Comparison of ENCODE assay signal across 1 cellular context in genomic region chr18:13540783-13541182, GRCh38.
TF ChIP-seq lines count a peak whose summit lies in the region.

No MANE protein-coding gene starts in this region.

TF ChIP-seq in HepG2, 621 proteins besides CTCF, POLR2A, EP300 and RAD21 (continued from another document):
- TF ChIP-seq, protein P1, sequence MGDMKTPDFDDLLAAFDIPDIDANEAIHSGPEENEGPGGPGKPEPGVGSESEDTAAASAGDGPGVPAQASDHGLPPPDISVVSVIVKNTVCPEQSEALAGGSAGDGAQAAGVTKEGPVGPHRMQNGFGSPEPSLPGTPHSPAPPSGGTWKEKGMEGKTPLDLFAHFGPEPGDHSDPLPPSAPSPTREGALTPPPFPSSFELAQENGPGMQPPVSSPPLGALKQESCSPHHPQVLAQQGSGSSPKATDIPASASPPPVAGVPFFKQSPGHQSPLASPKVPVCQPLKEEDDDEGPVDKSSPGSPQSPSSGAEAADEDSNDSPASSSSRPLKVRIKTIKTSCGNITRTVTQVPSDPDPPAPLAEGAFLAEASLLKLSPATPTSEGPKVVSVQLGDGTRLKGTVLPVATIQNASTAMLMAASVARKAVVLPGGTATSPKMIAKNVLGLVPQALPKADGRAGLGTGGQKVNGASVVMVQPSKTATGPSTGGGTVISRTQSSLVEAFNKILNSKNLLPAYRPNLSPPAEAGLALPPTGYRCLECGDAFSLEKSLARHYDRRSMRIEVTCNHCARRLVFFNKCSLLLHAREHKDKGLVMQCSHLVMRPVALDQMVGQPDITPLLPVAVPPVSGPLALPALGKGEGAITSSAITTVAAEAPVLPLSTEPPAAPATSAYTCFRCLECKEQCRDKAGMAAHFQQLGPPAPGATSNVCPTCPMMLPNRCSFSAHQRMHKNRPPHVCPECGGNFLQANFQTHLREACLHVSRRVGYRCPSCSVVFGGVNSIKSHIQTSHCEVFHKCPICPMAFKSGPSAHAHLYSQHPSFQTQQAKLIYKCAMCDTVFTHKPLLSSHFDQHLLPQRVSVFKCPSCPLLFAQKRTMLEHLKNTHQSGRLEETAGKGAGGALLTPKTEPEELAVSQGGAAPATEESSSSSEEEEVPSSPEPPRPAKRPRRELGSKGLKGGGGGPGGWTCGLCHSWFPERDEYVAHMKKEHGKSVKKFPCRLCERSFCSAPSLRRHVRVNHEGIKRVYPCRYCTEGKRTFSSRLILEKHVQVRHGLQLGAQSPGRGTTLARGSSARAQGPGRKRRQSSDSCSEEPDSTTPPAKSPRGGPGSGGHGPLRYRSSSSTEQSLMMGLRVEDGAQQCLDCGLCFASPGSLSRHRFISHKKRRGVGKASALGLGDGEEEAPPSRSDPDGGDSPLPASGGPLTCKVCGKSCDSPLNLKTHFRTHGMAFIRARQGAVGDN (CRISPR knock-in tag; IDR thresholded peaks at IDR 0.05), result peak; percentile 31
